Comparison of ENCODE assay signal across 21 cellular contexts in genomic region chr1:10489291-10490055, GRCh38. TPM values are rescaled to one million over a fixed set of nuclear protein-coding genes. Genes with fewer than 3 reads are reported as not detected.
A peak's percentile ranks its signal among the peaks of the same experiment; 100 is the strongest.
DNase-seq lines count a peak whose midpoint lies in the region; ATAC-seq and TF ChIP-seq lines count a peak whose summit lies in the region.
"Had no signal": no experiment of that assay in that cellular context is flagged by ENCODE, and none has a peak within 500 bp of the region (broad histone marks: within the 10 kb centered on the region; RNA-seq: fewer than 3 reads in every experiment).

No MANE protein-coding gene starts in this region.

- peaks cover 8% of the 10 kb centered on the region for H3K9me1 ChIP-seq in IMR-90 (ENCODE audit: insufficient read depth, low read length)

- H3K36me3 ChIP-seq in IMR-90 (ENCODE audit: control insufficient read depth, insufficient read depth, low read length) (no peaks in the 10 kb centered on the region), neural progenitor cell (no peaks in the 10 kb centered on the region)
- peaks cover 4% of the 10 kb centered on the region for H3K36me3 ChIP-seq in CD4-positive, alpha-beta memory T cell (ENCODE audit: insufficient read depth, low read length)
- H3K36me3 ChIP-seq: SJSA1, WERI-Rb-1 had no signal

- no peak overlapping the region for H2BK15ac ChIP-seq in IMR-90 (ENCODE audit: low read depth, low read length)

- no peak overlapping the region for H2AFZ ChIP-seq in IMR-90 (replicated peaks; ENCODE audit: low read length, poor library complexity)
- no peak overlapping the region for H2AFZ ChIP-seq in neural progenitor cell (replicated peaks)

- peaks cover 36% of the 10 kb centered on the region for H4K20me1 ChIP-seq in IMR-90 (ENCODE audit: insufficient read depth, low read length)
- peaks cover 37% of the 10 kb centered on the region for H4K20me1 ChIP-seq in neural progenitor cell (ENCODE audit: low read depth)

- dilution Hi-C loops in IMR-90 (cut with HindIII; ENCODE audit: low sequenced_read_pairs, unreplicated experiment), result no loop called here

- no peak overlapping the region for H3K18ac ChIP-seq in IMR-90 (ENCODE audit: low read depth, low read length)

- 0 out of 2 replicates have a peak overlapping the region, but pooled peaks have one; percentile 39 for H3K23ac ChIP-seq in IMR-90 (ENCODE audit: low read depth, low read length)

- H4K8ac ChIP-seq in IMR-90 (ENCODE audit: low read depth in 2 of 2, low read length in 2 of 2), result no peak overlapping the region

- H3K9me3 ChIP-seq in IMR-90 (ENCODE audit: control insufficient read depth, insufficient read depth, low read length), result no peaks in the 10 kb centered on the region
- no peaks in the 10 kb centered on the region for H3K9me3 ChIP-seq in neural progenitor cell (ENCODE audit: low read depth)
- no peaks in the 10 kb centered on the region for H3K9me3 ChIP-seq in CD4-positive, alpha-beta memory T cell (ENCODE audit: control insufficient read depth in 1 of 2, low read length in 2 of 2)
- H3K9me3 ChIP-seq: psoas muscle, SJSA1 had no signal

- no peak overlapping the region for H3K9ac ChIP-seq in IMR-90 (ENCODE audit: low read depth, low read length)
- no peak overlapping the region for H3K9ac ChIP-seq in neural progenitor cell

- WGBS in IMR-90 (ENCODE audit: extremely low coverage in 2 of 2, insufficient read length in 1 of 2), 2 experiments, result no CpG with 5 or more reads among the region's 4 CpGs

- no peak overlapping the region for H2AK5ac ChIP-seq in IMR-90 (ENCODE audit: low read depth, low read length)

- H3K4me2 ChIP-seq in IMR-90 (ENCODE audit: low read depth, low read length) (no peak overlapping the region), neural progenitor cell (peak overlapping the region; percentile 73)

- no peak overlapping the region for H3K14ac ChIP-seq in IMR-90 (replicated peaks; ENCODE audit: low read depth, low read length)

- no peak for TF ChIP-seq RAD21 in IMR-90 (IDR thresholded peaks at IDR 0.05; ENCODE audit: low read length)

- peak; percentile 72 for DNase-seq in DMS79 treated with DMSO at 0.1 percent for 48 hours (lab: John Stamatoyannopoulos, UW)
- no peak for DNase-seq in IMR-90
- DNase-seq in neural progenitor cell (ENCODE audit: low spot score), result no peak
- DNase-seq in cortex of kidney (lab: John Stamatoyannopoulos, UW), result no peak
- DNase-seq in CD4-positive, alpha-beta memory T cell, result no peak
- no peak for DNase-seq in NCI-H82 (lab: John Stamatoyannopoulos, UW)
- DNase-seq: CD4-positive, alpha-beta T cell; DND-41; erythroblast; kidney; NCI-H1048; NCI-H774; psoas muscle; T-helper 2 cell; WERI-Rb-1 had no signal

- peaks cover 26 to 62% of the 10 kb centered on the region in 2 experiments for H3K79me1 ChIP-seq in IMR-90 (ENCODE audit: low read depth in 1 of 2, low read length in 2 of 2)

- no peak overlapping the region for H2BK20ac ChIP-seq in IMR-90 (ENCODE audit: low read depth, low read length)

- POLR2A ChIA-PET in IMR-90 (lab: Charles Lee; ENCODE audit: unreplicated experiment), result interaction anchor here (0.5 kb wide), 1 partner anchor 13 kb away, joined by 3 read pairs; no protein-coding TSS in a partner anchor
- POLR2A ChIA-PET in CD4-positive, alpha-beta memory T cell (lab: Charles Lee; ENCODE audit: partially characterized antibody), result no interaction called here

- H3K36me3 Mint-ChIP-seq in brain (peaks cover 24% of the 10 kb centered on the region), neural progenitor cell (peaks cover 15% of the 10 kb centered on the region)
- H3K36me3 Mint-ChIP-seq in CD4-positive, alpha-beta memory T cell, result peaks cover 16 to 21% of the 10 kb centered on the region in 2 donors
- H3K36me3 Mint-ChIP-seq: activated naive CD8-positive, alpha-beta T cell had no signal

- H3K27ac ChIP-seq in IMR-90 (ENCODE audit: insufficient read depth, low read length) (no peak overlapping the region), neural progenitor cell (peak overlapping the region; percentile 93)
- H3K27ac ChIP-seq in CD4-positive, alpha-beta memory T cell (ENCODE audit: low read depth, low read length), result no peak overlapping the region
- H3K27ac ChIP-seq: psoas muscle, SJSA1, WERI-Rb-1 had no signal

- intact Hi-C loops in IMR-90 (cut with micrococcal nuclease), result no loop called here
- intact Hi-C loops in CD4-positive, alpha-beta memory T cell (cut with micrococcal nuclease), result loop anchor here (5.0 kb wide), 1 partner anchor 112 kb away; no protein-coding TSS in a partner anchor

- H3K27ac Mint-ChIP-seq in brain (peak overlapping the region in 4 of 5 experiments; percentile 33 to 84 (median 64)), neural progenitor cell (peak overlapping the region; percentile 98)
- peak overlapping the region in 1 of 7 donors; percentile 13 for H3K27ac Mint-ChIP-seq in CD4-positive, alpha-beta memory T cell
- H3K27ac Mint-ChIP-seq: activated naive CD8-positive, alpha-beta T cell; activated T-helper 1 cell treated with anti-CD3 and anti-CD28 coated beads, Interleukin-12 subunit alpha, Interleukin-12 subunit beta, Interleukin-2, Interleukin-4 antibody, amounts not matched to agents 30 ng/mL and 10 ng/mL and 1 ng/mL, durations not matched to agents 14 hours and 24 hours and 36 hours; CD4-positive, alpha-beta T cell; dendritic cell treated with granulocyte-macrophage colony-stimulating factor and Interleukin-4, amounts not matched to agents 40 ng/mL and 50 ng/mL, for 4 days had no signal

- peaks cover 60% of the 10 kb centered on the region for H3F3A ChIP-seq in neural progenitor cell (ENCODE audit: low read depth)

- BruUV-seq in IMR-90 (replicated peaks; lab: Mats Ljungman, UMichigan), result no TSS peak

- H2BK5ac ChIP-seq in IMR-90 (ENCODE audit: low read depth, low read length, poor library complexity, severe bottlenecking), result no peak overlapping the region

- no peak for TF ChIP-seq POLR2A in IMR-90 (IDR thresholded peaks at IDR 0.05; ENCODE audit: low read depth, low read length)

- H2AK9ac ChIP-seq in IMR-90 (replicated peaks; ENCODE audit: low read depth, low read length, poor library complexity), result no peak overlapping the region

- H3K4me3 Mint-ChIP-seq in brain (no peak overlapping the region), neural progenitor cell (peak overlapping the region; percentile 57)
- H3K4me3 Mint-ChIP-seq in CD4-positive, alpha-beta memory T cell, result no peak overlapping the region
- H3K4me3 Mint-ChIP-seq: activated naive CD8-positive, alpha-beta T cell; activated T-helper 1 cell treated with anti-CD3 and anti-CD28 coated beads, Interleukin-12 subunit alpha, Interleukin-12 subunit beta, Interleukin-2, Interleukin-4 antibody, amounts not matched to agents 30 ng/mL and 10 ng/mL and 1 ng/mL, durations not matched to agents 14 hours and 24 hours and 36 hours; CD4-positive, alpha-beta T cell; dendritic cell treated with granulocyte-macrophage colony-stimulating factor and Interleukin-4, amounts not matched to agents 40 ng/mL and 50 ng/mL, for 4 days had no signal

- no peak overlapping the region for H3K4ac ChIP-seq in IMR-90 (ENCODE audit: low read depth, low read length)

- H4K5ac ChIP-seq in IMR-90 (ENCODE audit: low read depth, low read length), result no peak overlapping the region

- H3K4me1 Mint-ChIP-seq in brain (peaks cover 34% of the 10 kb centered on the region), neural progenitor cell (peaks cover 34% of the 10 kb centered on the region)
- H3K4me1 Mint-ChIP-seq in CD4-positive, alpha-beta memory T cell, result peaks cover 5 to 14% (median 7%) of the 10 kb centered on the region in 4 donors

- H3K27me3 Mint-ChIP-seq in brain (no peaks in the 10 kb centered on the region), neural progenitor cell (ENCODE audit: insufficient read depth, low read depth) (no peaks in the 10 kb centered on the region)
- H3K27me3 Mint-ChIP-seq in CD4-positive, alpha-beta memory T cell, result no peaks in the 10 kb centered on the region
- H3K27me3 Mint-ChIP-seq: activated naive CD8-positive, alpha-beta T cell; CD4-positive, alpha-beta T cell; dendritic cell treated with granulocyte-macrophage colony-stimulating factor and Interleukin-4, amounts not matched to agents 40 ng/mL and 50 ng/mL, for 4 days had no signal

- ATAC-seq in IMR-90 (ENCODE audit: low read depth), result no peak; the same call in 1 of the 2 replicates
- ATAC-seq: psoas muscle had no signal

- no peak overlapping the region for H2BK120ac ChIP-seq in IMR-90 (ENCODE audit: low read depth, low read length)

- H3K27me3 ChIP-seq in IMR-90 (ENCODE audit: control insufficient read depth, insufficient read depth, low read length), result no peaks in the 10 kb centered on the region
- H3K27me3 ChIP-seq in neural progenitor cell, result no peaks in the 10 kb centered on the region
- H3K27me3 ChIP-seq in CD4-positive, alpha-beta memory T cell (ENCODE audit: insufficient read depth, low read length), result no peaks in the 10 kb centered on the region
- H3K27me3 ChIP-seq: SJSA1 had no signal

- CTCF ChIA-PET in IMR-90 (lab: Yijun Ruan, JAX), result no interaction called here
- CTCF ChIA-PET in CD4-positive, alpha-beta memory T cell (lab: Charles Lee; ENCODE audit: partially characterized antibody), result interaction anchor here (1.1 kb wide), 1 partner anchor 60 kb away, joined by 4 read pairs; no protein-coding TSS in a partner anchor

- H3K9me3 Mint-ChIP-seq in brain, result peaks cover 0 to 4% (median 3%) of the 10 kb centered on the region in 5 experiments
- H3K9me3 Mint-ChIP-seq in neural progenitor cell, result peaks cover 3% of the 10 kb centered on the region
- H3K9me3 Mint-ChIP-seq in CD4-positive, alpha-beta memory T cell, result no peaks in the 10 kb centered on the region
- H3K9me3 Mint-ChIP-seq: activated T-helper 1 cell treated with anti-CD3 and anti-CD28 coated beads, Interleukin-12 subunit alpha, Interleukin-12 subunit beta, Interleukin-2, Interleukin-4 antibody, amounts not matched to agents 30 ng/mL and 10 ng/mL and 1 ng/mL, durations not matched to agents 14 hours and 24 hours and 36 hours; dendritic cell treated with granulocyte-macrophage colony-stimulating factor and Interleukin-4, amounts not matched to agents 40 ng/mL and 50 ng/mL, for 4 days had no signal

- H3K4me1 ChIP-seq in IMR-90 (ENCODE audit: control insufficient read depth, insufficient read depth, low read length) (no peaks in the 10 kb centered on the region; the same call in 1 of the 2 replicates), neural progenitor cell (peaks cover 27% of the 10 kb centered on the region)
- no peaks in the 10 kb centered on the region for H3K4me1 ChIP-seq in CD4-positive, alpha-beta memory T cell (ENCODE audit: insufficient read depth, low read length)
- H3K4me1 ChIP-seq: psoas muscle, SJSA1 had no signal

- H3K56ac ChIP-seq in IMR-90 (ENCODE audit: extremely low read depth, insufficient read depth, low read length), result no peak overlapping the region

- in situ Hi-C loops in IMR-90 (cut with MboI; ENCODE audit: low sequenced_read_pairs), result loop anchor here (5.0 kb wide), 1 partner anchor 112 kb away; no protein-coding TSS in a partner anchor

- no peak overlapping the region for H4K91ac ChIP-seq in IMR-90 (ENCODE audit: insufficient read depth, low read depth, low read length)

- TF ChIP-seq CTCF in IMR-90 (conservative IDR thresholded peaks at IDR 0.05; ENCODE audit: low read depth, low read length) (no peak), brain (conservative IDR thresholded peaks at IDR 0.05) (no peak), neural progenitor cell (IDR thresholded peaks at IDR 0.05) (no peak)

- peaks cover 92% of the 10 kb centered on the region for H3K79me2 ChIP-seq in neural progenitor cell (ENCODE audit: low read depth)

- no peak overlapping the region for H3K4me3 ChIP-seq in IMR-90 (ENCODE audit: insufficient read depth, low read depth, low read length)
- peak overlapping the region; percentile 24 for H3K4me3 ChIP-seq in neural progenitor cell
- H3K4me3 ChIP-seq in CD4-positive, alpha-beta memory T cell (ENCODE audit: low read length in 2 of 2), result no peak overlapping the region
- H3K4me3 ChIP-seq: psoas muscle, SJSA1 had no signal

RNA-seq across cellular contexts. Expression of gene PEX14, which starts 14.7 kb away (rescaled TPM):
- total RNA-seq in IMR-90 (2012; rRNA removed), result 8.9 and 9.5 TPM in 2 replicates
- polyA plus RNA-seq in IMR-90 (2012; rRNA removed), result 22.0 and 22.5 TPM in 2 replicates
- 16.8 and 24.0 TPM in 2 replicates for polyA plus RNA-seq in IMR-90 (2012; cell fraction: cytosol; rRNA removed)
- polyA plus RNA-seq in IMR-90 (2012; cell fraction: nucleus; rRNA removed; ENCODE audit: low replicate concordance), result 21.7 and 28.9 TPM in 2 replicates
- polyA plus RNA-seq in brain (ENCODE audit: insufficient read depth, low read depth, low replicate concordance), result 37.1 TPM
- 9.3 and 21.3 TPM in 2 replicates for total RNA-seq in neural progenitor cell (ENCODE audit: low replicate concordance)
- 10 to 100 TPM; 14.5 to 16.1 TPM for total RNA-seq in CD4-positive, alpha-beta memory T cell
- polyA plus RNA-seq in CD4-positive, alpha-beta memory T cell, result 1 to 10 TPM; 3.1 to 5.3 TPM

RNA-seq across cellular contexts. Expression of gene DFFA, which starts 17.1 kb away (rescaled TPM):
- total RNA-seq in IMR-90 (2012; rRNA removed) (56.1 and 62.6 TPM in 2 replicates), neural progenitor cell (ENCODE audit: low replicate concordance) (57.6 and 58.5 TPM in 2 replicates)
- polyA plus RNA-seq in IMR-90 (2012; rRNA removed) (25.3 and 28.1 TPM in 2 replicates), brain (ENCODE audit: insufficient read depth, low read depth, low replicate concordance) (31.8 TPM)
- 15.5 and 19.7 TPM in 2 replicates for polyA plus RNA-seq in IMR-90 (2012; cell fraction: cytosol; rRNA removed)
- 8.5 and 12.8 TPM in 2 replicates for polyA plus RNA-seq in IMR-90 (2012; cell fraction: nucleus; rRNA removed; ENCODE audit: low replicate concordance)
- 10 to 100 TPM; 22.4 to 25.3 TPM for total RNA-seq in CD4-positive, alpha-beta memory T cell
- polyA plus RNA-seq in CD4-positive, alpha-beta memory T cell, result 10 to 100 TPM; 15.4 to 30.8 TPM

RNA-seq across cellular contexts. Expression of gene CORT, which starts 39.6 kb away (rescaled TPM):
- total RNA-seq in IMR-90 (2012; rRNA removed) (not detected in 2 replicates), neural progenitor cell (ENCODE audit: low replicate concordance) (1.3 TPM in 1 of 2 replicates, not detected in the other)
- polyA plus RNA-seq in IMR-90 (2012; rRNA removed) (0.10 and 0.13 TPM in 2 replicates), brain (ENCODE audit: insufficient read depth, low read depth, low replicate concordance) (2.6 TPM)
- polyA plus RNA-seq in IMR-90 (2012; cell fraction: cytosol; rRNA removed), result 0.03 and 0.05 TPM in 2 replicates
- 0.22 and 0.26 TPM in 2 replicates for polyA plus RNA-seq in IMR-90 (2012; cell fraction: nucleus; rRNA removed; ENCODE audit: low replicate concordance)
- total RNA-seq in CD4-positive, alpha-beta memory T cell, result not detected
- not detected for polyA plus RNA-seq in CD4-positive, alpha-beta memory T cell
- total RNA-seq: mesenteric fat pad, psoas muscle, SJSA1 had no signal

RNA-seq across cellular contexts. Expression of gene CENPS, which starts 59.2 kb away (rescaled TPM):
- total RNA-seq in IMR-90 (2012; rRNA removed), result 9.9 and 11.4 TPM in 2 replicates
- polyA plus RNA-seq in IMR-90 (2012; rRNA removed), result 10.6 and 12.3 TPM in 2 replicates
- 5.4 and 6.6 TPM in 2 replicates for polyA plus RNA-seq in IMR-90 (2012; cell fraction: cytosol; rRNA removed)
- polyA plus RNA-seq in IMR-90 (2012; cell fraction: nucleus; rRNA removed; ENCODE audit: low replicate concordance), result 3.8 and 5.6 TPM in 2 replicates
- 20.4 TPM for polyA plus RNA-seq in brain (ENCODE audit: insufficient read depth, low read depth, low replicate concordance)
- 16.2 and 17.6 TPM in 2 replicates for total RNA-seq in neural progenitor cell (ENCODE audit: low replicate concordance)
- total RNA-seq in CD4-positive, alpha-beta memory T cell, result 1 to 10 TPM; 7.2 to 7.9 TPM
- 10 to 100 TPM in 1 of 2 donors, 1 to 10 TPM in 1; 6.4 to 14.6 TPM for polyA plus RNA-seq in CD4-positive, alpha-beta memory T cell
